ENCODE assay signal across 25 cellular contexts in the genomic region with DNA sequence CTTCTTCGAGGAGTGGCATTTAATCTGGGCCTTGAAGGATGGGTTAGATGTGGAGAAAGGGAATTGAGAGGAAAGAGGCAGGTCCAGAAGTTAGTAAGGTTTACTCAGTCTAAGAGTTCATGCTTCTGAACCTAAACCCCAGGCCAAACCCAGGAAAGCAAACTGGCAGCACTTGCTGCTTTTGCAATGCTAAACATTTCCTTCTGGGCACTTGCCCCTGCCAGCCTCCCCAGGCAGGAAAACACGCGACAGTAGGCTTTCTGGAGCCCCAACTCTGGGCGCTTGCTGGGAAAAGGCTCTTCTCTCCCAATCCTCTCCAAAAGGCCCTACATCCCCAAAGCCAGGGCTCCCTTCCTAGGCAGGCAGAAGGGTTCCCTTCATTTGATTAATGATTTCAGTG. TPM values are rescaled to one million over a fixed set of nuclear protein-coding genes. Genes with fewer than 3 reads are reported as not detected.
DNase-seq lines count a peak whose midpoint lies in the region; FAIRE-seq and TF ChIP-seq lines count a peak whose summit lies in the region.
"Had no signal": no experiment of that assay in that cellular context is flagged by ENCODE, and none has a peak within 500 bp of the region (broad histone marks: within the 10 kb centered on the region; RNA-seq: fewer than 3 reads in every experiment).

No MANE protein-coding gene starts in this region.

- H3F3A ChIP-seq in neural progenitor cell (ENCODE audit: low read depth), result peaks cover 17% of the 10 kb centered on the region

- peaks cover 3% of the 10 kb centered on the region for H3K36me3 Mint-ChIP-seq in neural progenitor cell
- H3K36me3 Mint-ChIP-seq: CD4-positive, CD25-positive, alpha-beta regulatory T cell had no signal

- H3K14ac ChIP-seq in H1 (ENCODE audit: insufficient read length), result no peak overlapping the region

- H4K8ac ChIP-seq in H1 (ENCODE audit: extremely low read depth, insufficient read depth, low read length), result no peak overlapping the region

- H3K9me3 Mint-ChIP-seq in neural progenitor cell, result no peaks in the 10 kb centered on the region
- H3K9me3 Mint-ChIP-seq: activated CD4-positive, alpha-beta memory T cell treated with anti-CD3 and anti-CD28 coated beads, Interleukin-2, amount 10 ng/mL, durations not matched to agents 7 days and 5 days had no signal

- peak overlapping the region; percentile 66 for H3K4me3 Mint-ChIP-seq in neural progenitor cell
- H3K4me3 Mint-ChIP-seq: activated CD4-positive, alpha-beta memory T cell treated with anti-CD3 and anti-CD28 coated beads, Interleukin-2, amount 10 ng/mL, durations not matched to agents 7 days and 5 days had no signal

- POLR2A ChIA-PET in H1 (lab: Charles Lee; ENCODE audit: partially characterized antibody), result interaction anchor here (1.4 kb wide), 1 partner anchor 17 kb away, joined by 3 read pairs; no protein-coding TSS in a partner anchor

- 79% methylated on average over 4 of the region's 4 CpGs; no CpG with 5 or more reads in 1 of the 2 experiments for WGBS in H1 (ENCODE audit: extremely low coverage in 1 of 2, insufficient coverage in 1 of 2, insufficient read length in 1 of 2, insufficient replicate concordance in 2 of 2, low coverage in 1 of 2, low lambda C conversion rate in 2 of 2, missing lambda C conversion rate in 1 of 2), 2 experiments

- H3K9me3 ChIP-seq in SJCRH30 (replicated peaks) (no peaks in the 10 kb centered on the region), H1 (ENCODE audit: insufficient read depth in 2 of 2, low read depth in 1 of 2, low read length in 1 of 2) (no peaks in the 10 kb centered on the region), neural progenitor cell (ENCODE audit: low read depth) (no peaks in the 10 kb centered on the region), tibial artery (no peaks in the 10 kb centered on the region)
- H3K9me3 ChIP-seq: left lung had no signal

- peak overlapping the region; percentile 78 for H3K4me3 ChIP-seq in SJCRH30
- H3K4me3 ChIP-seq in H1 (ENCODE audit: extremely low read depth in 1 of 4, insufficient read depth in 2 of 4, low read depth in 3 of 4, low read length in 4 of 4), result peak overlapping the region in 1 of 4 experiments; percentile 4; a peak in 1 of 8 replicates
- no peak overlapping the region for H3K4me3 ChIP-seq in neural progenitor cell
- peak overlapping the region; percentile 68 to 70 for H3K4me3 ChIP-seq in tibial artery
- H3K4me3 ChIP-seq: cardiac muscle cell, hepatocyte had no signal

- peaks cover 15% of the 10 kb centered on the region for H3K27me3 Mint-ChIP-seq in neural progenitor cell (ENCODE audit: insufficient read depth, low read depth)

- CTCF ChIA-PET in H1 (lab: Charles Lee; ENCODE audit: partially characterized antibody), result interaction anchor here (0.6 kb wide), 1 partner anchor 62 kb away, joined by 3 read pairs; no protein-coding TSS in a partner anchor

- H3K9ac ChIP-seq in H1 (replicated peaks in 1 of 4; ENCODE audit: extremely low read depth in 1 of 4, low read depth in 3 of 4, low read length in 3 of 4) (no peak overlapping the region; a peak in 1 of 7 replicates), neural progenitor cell (no peak overlapping the region)

- no peak overlapping the region for H2BK15ac ChIP-seq in H1 (ENCODE audit: low read length)

- H3K23me2 ChIP-seq in H1 (ENCODE audit: low read depth, low read length), result peaks cover 10% of the 10 kb centered on the region

- H3K4me1 ChIP-seq in SJCRH30, result peaks cover 8% of the 10 kb centered on the region; the same call in 1 of the 2 replicates
- H3K4me1 ChIP-seq in H1 (replicated peaks in 1 of 4; ENCODE audit: control insufficient read depth in 3 of 4, insufficient read depth in 4 of 4, low read length in 3 of 4), result peaks cover 4 to 11% (median 8%) of the 10 kb centered on the region in 4 experiments
- H3K4me1 ChIP-seq in neural progenitor cell, result peaks cover 14% of the 10 kb centered on the region
- peaks cover 12 to 63% (median 40%) of the 10 kb centered on the region in 4 donors for H3K4me1 ChIP-seq in tibial artery
- H3K4me1 ChIP-seq: foreskin keratinocyte had no signal

- no peak overlapping the region for H3K27ac Mint-ChIP-seq in neural progenitor cell
- H3K27ac Mint-ChIP-seq: activated CD4-positive, alpha-beta memory T cell treated with anti-CD3 and anti-CD28 coated beads, Interleukin-2, amount 10 ng/mL, durations not matched to agents 7 days and 5 days; CD4-positive, CD25-positive, alpha-beta regulatory T cell had no signal

- peaks cover 22% of the 10 kb centered on the region for H3K4me1 Mint-ChIP-seq in neural progenitor cell

- H3K36me3 ChIP-seq in SJCRH30 (peaks cover 37% of the 10 kb centered on the region), H1 (ENCODE audit: control insufficient read depth in 2 of 4, insufficient read depth in 4 of 4, low read length in 3 of 4) (no peaks in the 10 kb centered on the region), neural progenitor cell (no peaks in the 10 kb centered on the region), tibial artery (peaks cover 6 to 20% (median 7%) of the 10 kb centered on the region in 3 donors)
- H3K36me3 ChIP-seq: cardiac muscle cell had no signal

- no peak overlapping the region for H4K91ac ChIP-seq in H1 (replicated peaks; ENCODE audit: insufficient read length, low read length)

- H4K20me1 ChIP-seq in H1 (replicated peaks in 1 of 2; ENCODE audit: control insufficient read depth in 1 of 2, insufficient read depth in 2 of 2, low read length in 2 of 2) (peaks cover 0 to 3% of the 10 kb centered on the region in 2 experiments), neural progenitor cell (ENCODE audit: low read depth) (no peaks in the 10 kb centered on the region)

- H3K79me2 ChIP-seq in H1 (ENCODE audit: control insufficient read depth in 1 of 2, insufficient read depth in 2 of 2, low read length in 2 of 2) (no peaks in the 10 kb centered on the region), neural progenitor cell (ENCODE audit: low read depth) (no peaks in the 10 kb centered on the region)
- H3K79me2 ChIP-seq: hepatocyte had no signal

- no peak overlapping the region for H3K18ac ChIP-seq in H1 (ENCODE audit: extremely low read depth, low read length)

- H3K4me2 ChIP-seq in H1 (ENCODE audit: insufficient read depth in 1 of 2, low read depth in 2 of 2, low read length in 2 of 2), result peak overlapping the region; percentile 12 to 51; a peak in 2 of 4 replicates
- peak overlapping the region; percentile 36 for H3K4me2 ChIP-seq in neural progenitor cell
- H3K4me2 ChIP-seq: hepatocyte had no signal

- H2AFZ ChIP-seq in H1 (ENCODE audit: low read length), result no peak overlapping the region
- no peak overlapping the region for H2AFZ ChIP-seq in neural progenitor cell (replicated peaks)
- H2AFZ ChIP-seq: hepatocyte had no signal

- H2AK5ac ChIP-seq in H1 (ENCODE audit: low read depth, low read length), result no peak overlapping the region

- no peak for TF ChIP-seq EP300 in H1 (IDR thresholded peaks at IDR 0.05; ENCODE audit: borderline replicate concordance in 1 of 2, low read depth in 2 of 2, low read length in 2 of 2)

- intact Hi-C loops in tibial artery (cut with DNase I; ENCODE audit: low total_unique reads), result no loop called here

- TF ChIP-seq RAD21 in H1 (IDR thresholded peaks at IDR 0.05 in 1 of 2, conservative IDR thresholded peaks at IDR 0.05 in 1 of 2; ENCODE audit: low read depth in 2 of 2, low read length in 2 of 2), result no peak

- H3K27me3 ChIP-seq in SJCRH30, result no peaks in the 10 kb centered on the region
- H3K27me3 ChIP-seq in H1 (replicated peaks in 1 of 4; ENCODE audit: control insufficient read depth in 3 of 4, extremely low read depth in 1 of 4, insufficient read depth in 3 of 4, low read length in 3 of 4), result peaks cover 1 to 30% (median 23%) of the 10 kb centered on the region in 4 experiments
- peaks cover 47% of the 10 kb centered on the region for H3K27me3 ChIP-seq in neural progenitor cell
- no peaks in the 10 kb centered on the region for H3K27me3 ChIP-seq in tibial artery

- FAIRE-seq in H1 (lab: Jason Lieb, UNC), result no peak
- FAIRE-seq: endothelial cell of umbilical vein had no signal

- H3K27ac ChIP-seq in SJCRH30 (peak overlapping the region; percentile 75), H1 (ENCODE audit: low read depth, low read length) (no peak overlapping the region), neural progenitor cell (no peak overlapping the region), tibial artery (peak overlapping the region; percentile 82)
- H3K27ac ChIP-seq: cardiac muscle cell, foreskin keratinocyte, hepatocyte had no signal

- H3K56ac ChIP-seq in H1 (replicated peaks; ENCODE audit: insufficient read length, low read depth, low read length), result no peak overlapping the region

- DNase-seq in SJCRH30 (no peak), H1 (ENCODE audit: low read depth in 1 of 2, low spot score in 2 of 2) (no peak), neural progenitor cell (ENCODE audit: low spot score) (no peak), tibial artery (peak in 1 of 2 donors; percentile 81), NCI-H2227 (lab: John Stamatoyannopoulos, UW; ENCODE audit: unreplicated experiment) (no peak), activated gamma-delta T cell treated with Interleukin-2 at 50 U/mL for 16 hours (no peak)
- DNase-seq in effector CD4-positive, alpha-beta T cell, result no peak
- DNase-seq in activated naive CD4-positive, alpha-beta T cell treated with anti-CD3 and anti-CD28 coated beads, Interleukin-2, amount 50 U/mL, for 16 hours, result no peak
- DNase-seq: activated CD4-positive, alpha-beta memory T cell treated with anti-CD3 and anti-CD28 coated beads, Interleukin-2, amount 10 ng/mL, durations not matched to agents 7 days and 5 days; activated CD4-positive, CD25-positive, alpha-beta regulatory T cell; activated effector memory CD4-positive, alpha-beta T cell treated with anti-CD3 and anti-CD28 coated beads, Interleukin-2, amount 50 U/mL, for 16 hours; CD4-positive, CD25-positive, alpha-beta regulatory T cell; dermis blood vessel endothelial cell; foreskin keratinocyte; KBM-7; left lung; MV-4-11; NCI-H1694; occipital lobe; right cardiac atrium; RPMI8226 had no signal

- H2BK5ac ChIP-seq in H1 (ENCODE audit: low read depth, low read length), result no peak overlapping the region

- no peak overlapping the region for H2BK120ac ChIP-seq in H1 (replicated peaks; ENCODE audit: low read depth, low read length)

- H3K23ac ChIP-seq in H1 (ENCODE audit: insufficient read length), result no peak overlapping the region

- H4K5ac ChIP-seq in H1 (ENCODE audit: insufficient read length, low read depth, low read length), result no peak overlapping the region

- H3K79me1 ChIP-seq in H1 (ENCODE audit: low read depth, low read length), result no peaks in the 10 kb centered on the region

- TF ChIP-seq CTCF in H1 (IDR thresholded peaks at IDR 0.05; ENCODE audit: control extremely low read depth in 1 of 3, insufficient read depth in 1 of 3, low read depth in 1 of 3, low read length in 3 of 3) (no peak), neural progenitor cell (IDR thresholded peaks at IDR 0.05) (no peak), tibial artery (IDR thresholded peaks at IDR 0.05) (no peak)

- no peak overlapping the region for H3K4ac ChIP-seq in H1 (replicated peaks; ENCODE audit: insufficient read length, low read depth, low read length)

- no peak overlapping the region for H2BK20ac ChIP-seq in H1 (ENCODE audit: low read length)

- H2BK12ac ChIP-seq in H1 (ENCODE audit: low read depth, low read length), result 0 out of 2 replicates have a peak overlapping the region, but pooled peaks have one; percentile 18

- no peak for TF ChIP-seq POLR2A in H1 (IDR thresholded peaks at IDR 0.05; ENCODE audit: control extremely low read depth in 1 of 2, low read depth in 2 of 2, low read length in 2 of 2)

RNA-seq across cellular contexts. Expression of a gene that starts 2.5 kb away (rescaled TPM):
- total RNA-seq in SJCRH30 (2014; rRNA removed; shearing (Covaris generic)), result 39.7 and 40.0 TPM in 2 replicates
- total RNA-seq in H1 (2021; fragmentation: NEBNext Ultra II Directional; extraction: Animal tissue kit (Norgen Biotek cat#: 25700)), result 8.4 and 10.4 TPM in 2 replicates
- 6.5 and 7.8 TPM in 2 replicates for polyA plus RNA-seq in H1 (2011; rRNA removed)
- 4.4 TPM for polyA plus RNA-seq in H1 (2011; cell fraction: cytosol; rRNA removed)
- 8.2 TPM for polyA plus RNA-seq in H1 (2011; cell fraction: nucleus; rRNA removed)
- polyA plus RNA-seq in H1 (2012, experiment 1 of 2), result 8.7 to 11.2 TPM (median 10.2 TPM) in 4 replicates
- 5.0 TPM for polyA plus RNA-seq in H1 (2012, experiment 2 of 2)
- 17.4 TPM for polyA plus RNA-seq in H1 (2013, experiment 1 of 2)
- 14.7 TPM for polyA plus RNA-seq in H1 (2013, experiment 2 of 2)
- polyA minus RNA-seq in H1 (2011; rRNA and poly(A)+ RNA removed), result 4.4 and 10.8 TPM in 2 replicates
- 4.8 TPM for polyA minus RNA-seq in H1 (2011; cell fraction: cytosol; rRNA and poly(A)+ RNA removed)
- polyA minus RNA-seq in H1 (2011; cell fraction: nucleus; rRNA and poly(A)+ RNA removed), result 3.3 TPM
- 1.3 and 3.0 TPM in 2 replicates for total RNA-seq in neural progenitor cell (ENCODE audit: low replicate concordance)
- total RNA-seq: activated CD4-positive, alpha-beta memory T cell treated with anti-CD3 and anti-CD28 coated beads, Interleukin-2, amount 10 ng/mL, durations not matched to agents 7 days and 5 days; CD4-positive, CD25-positive, alpha-beta regulatory T cell; G401 had no signal

RNA-seq across cellular contexts. Expression of a gene that starts 48.4 kb away (rescaled TPM):
- 0.51 and 0.66 TPM in 2 replicates for total RNA-seq in SJCRH30 (2014; rRNA removed; shearing (Covaris generic))
- total RNA-seq in H1 (2021; fragmentation: NEBNext Ultra II Directional; extraction: Animal tissue kit (Norgen Biotek cat#: 25700)), result 11.4 and 12.1 TPM in 2 replicates
- polyA plus RNA-seq in H1 (2011; rRNA removed), result 2.4 and 4.9 TPM in 2 replicates
- 2.4 TPM for polyA plus RNA-seq in H1 (2011; cell fraction: cytosol; rRNA removed)
- 9.6 TPM for polyA plus RNA-seq in H1 (2011; cell fraction: nucleus; rRNA removed)
- polyA plus RNA-seq in H1 (2012, experiment 1 of 2), result 5.1 to 7.5 TPM (median 5.5 TPM) in 4 replicates
- 3.4 TPM for polyA plus RNA-seq in H1 (2012, experiment 2 of 2)
- polyA plus RNA-seq in H1 (2013, experiment 1 of 2), result 4.1 TPM
- polyA plus RNA-seq in H1 (2013, experiment 2 of 2), result 4.1 TPM
- 5.8 and 8.0 TPM in 2 replicates for polyA minus RNA-seq in H1 (2011; rRNA and poly(A)+ RNA removed)
- polyA minus RNA-seq in H1 (2011; cell fraction: cytosol; rRNA and poly(A)+ RNA removed), result 10.8 TPM
- polyA minus RNA-seq in H1 (2011; cell fraction: nucleus; rRNA and poly(A)+ RNA removed), result 30.6 TPM
- 2.4 and 5.9 TPM in 2 replicates for total RNA-seq in neural progenitor cell (ENCODE audit: low replicate concordance)
- total RNA-seq: CD4-positive, CD25-positive, alpha-beta regulatory T cell had no signal
- polyA plus RNA-seq: CD4-positive, CD25-positive, alpha-beta regulatory T cell had no signal

Comparison
In these comparisons a context has a peak if more than half of its experiments do, and no peak if none do; other contexts are left out.
1. H3K27ac ChIP-seq: peak in SJCRH30 (single experiment) and tibial artery (2 of 2); none in H1 (single experiment) and neural progenitor cell (single experiment).